24 cellular contexts compared by ENCODE assay signal in genomic region chr1:151799179-151800022, GRCh38. TPM values are rescaled to one million over a fixed set of nuclear protein-coding genes. Genes with fewer than 3 reads are reported as not detected.
DNase-seq lines count a peak whose midpoint lies in the region; ATAC-seq and TF ChIP-seq lines count a peak whose summit lies in the region.
"Had no signal": no experiment of that assay in that cellular context is flagged by ENCODE, and none has a peak within 500 bp of the region (broad histone marks: within the 10 kb centered on the region; RNA-seq: fewer than 3 reads in every experiment).

No MANE protein-coding gene starts in this region.

- no peaks in the 10 kb centered on the region for H3K36me3 ChIP-seq in GM23248 (ENCODE audit: low read depth)
- H3K36me3 ChIP-seq in mucosa of descending colon (ENCODE audit: low read depth): no peaks in the 10 kb centered on the region
- H3K36me3 ChIP-seq: breast epithelium, right atrium auricular region had no signal

- H3K27ac ChIP-seq in GM23248: no peak overlapping the region
- H3K27ac ChIP-seq: breast epithelium, right atrium auricular region had no signal

- H3K4me3 ChIP-seq in GM23248: no peak overlapping the region
- no peak overlapping the region for H3K4me3 ChIP-seq in epithelial cell of esophagus (ENCODE audit: low read length)
- no peak overlapping the region for H3K4me3 ChIP-seq in mucosa of descending colon
- H3K4me3 ChIP-seq: breast epithelium, lung, right atrium auricular region had no signal

- no peak for ATAC-seq in HG03025 (IDR thresholded peaks at IDR 0.05; ENCODE audit: low FRiP score, unreplicated experiment)
- no peak for ATAC-seq in mucosa of descending colon
- ATAC-seq: Right ventricle myocardium inferior had no signal

- H2AFZ ChIP-seq in GM23248: no peak overlapping the region

- in situ Hi-C loops in GM23248 (cut with MboI): no loop called here

- no peaks in the 10 kb centered on the region for H3K9me3 ChIP-seq in GM23248 (ENCODE audit: low read depth)
- no peaks in the 10 kb centered on the region for H3K9me3 ChIP-seq in mucosa of descending colon
- H3K9me3 ChIP-seq: breast epithelium, right atrium auricular region had no signal

- no peaks in the 10 kb centered on the region for H3K79me2 ChIP-seq in GM23248 (ENCODE audit: insufficient read depth)

- peaks cover 45% of the 10 kb centered on the region for H3K27me3 ChIP-seq in GM23248 (replicated peaks; ENCODE audit: insufficient read depth)
- H3K27me3 ChIP-seq: breast epithelium, right atrium auricular region had no signal

- H3K4me2 ChIP-seq in GM23248 (ENCODE audit: unreplicated experiment): no peak overlapping the region

- no peaks in the 10 kb centered on the region for H3K9me2 ChIP-seq in GM23248 (ENCODE audit: insufficient read depth)

- H3K9ac ChIP-seq in GM23248: no peak overlapping the region

- H3F3A ChIP-seq in GM23248 (ENCODE audit: insufficient read depth): no peaks in the 10 kb centered on the region

- intact Hi-C loops in mucosa of descending colon (cut with DNase I, micrococcal nuclease): no loop called here

- H3K4me1 ChIP-seq in GM23248 (ENCODE audit: insufficient read depth) (no peaks in the 10 kb centered on the region), mucosa of descending colon (ENCODE audit: low read depth) (no peaks in the 10 kb centered on the region)
- H3K4me1 ChIP-seq: breast epithelium, right atrium auricular region had no signal

- 32 to 38% methylated on average over 9 of the region's 9 CpGs for WGBS in GM23248 (ENCODE audit: low coverage in 1 of 2, low lambda C conversion rate in 2 of 2, missing lambda C conversion rate in 2 of 2), 2 experiments

- no peaks in the 10 kb centered on the region for H4K20me1 ChIP-seq in GM23248 (ENCODE audit: insufficient read depth)

- TF ChIP-seq CTCF in epithelial cell of esophagus (IDR thresholded peaks at IDR 0.05; ENCODE audit: insufficient read depth, low read depth, low read length, missing control alignments) (no peak), mucosa of descending colon (IDR thresholded peaks at IDR 0.05) (no peak)

- DNase-seq in GM23248 (peak; percentile 21), RPMI7951 (ENCODE audit: low read depth) (peak; percentile 19), epithelial cell of esophagus (ENCODE audit: low read depth) (peak; percentile 11), putamen (ENCODE audit: low spot score) (peak; percentile 51), mesenteric fat pad (ENCODE audit: low spot score) (no peak), RKO (ENCODE audit: low spot score) (no peak), mucosa of descending colon (no peak)
- DNase-seq: activated CD4-positive, alpha-beta T cell treated with anti-CD3 and anti-CD28 coated beads, Interleukin-2, amount 10 ng/mL, durations not matched to agents 24 days and 14 days; activated CD8-positive, alpha-beta memory T cell treated with anti-CD3 and anti-CD28 coated beads, Interleukin-2, amount 50 U/mL, for 4 hours; COR-L47; hippocampal formation; kidney; NCI-H524; stimulated activated CD4-positive, alpha-beta T cell treated with anti-CD3 and anti-CD28 coated beads, Interleukin-15, amount 100 ng/mL, for 24 hours; T-helper 1 cell had no signal

RNA-seq across cellular contexts. Expression of gene LINGO4, which starts 5.8 kb away (rescaled TPM):
- not detected in 2 replicates for total RNA-seq in GM23248 (2014; rRNA removed; shearing (Covaris generic))
- polyA plus RNA-seq in GM23248 (2016; fragmentation: Nextera tagmentation; extraction: Ambion mirVana): not detected in 2 replicates
- not detected in 2 replicates for total RNA-seq in RPMI7951 (2014; rRNA removed; shearing (Covaris generic))
- not detected for total RNA-seq in mesenteric fat pad
- total RNA-seq in mucosa of descending colon: under 1 TPM; 0.23 to 0.54 (median 0.24) TPM
- total RNA-seq: activated CD4-positive, alpha-beta T cell treated with anti-CD3 and anti-CD28 coated beads, Interleukin-2, amount 10 ng/mL, durations not matched to agents 24 days and 14 days; Daoy; fibroblast of villous mesenchyme; subcutaneous adipose tissue had no signal

RNA-seq across cellular contexts. Expression of gene TDRKH, which starts 9.1 kb away (rescaled TPM):
- 0.38 and 3.6 TPM in 2 replicates for total RNA-seq in GM23248 (2014; rRNA removed; shearing (Covaris generic))
- 1.9 and 2.2 TPM in 2 replicates for polyA plus RNA-seq in GM23248 (2016; fragmentation: Nextera tagmentation; extraction: Ambion mirVana)
- total RNA-seq in RPMI7951 (2014; rRNA removed; shearing (Covaris generic)): 4.6 and 5.5 TPM in 2 replicates
- total RNA-seq in mesenteric fat pad (4.9 TPM), mucosa of descending colon (10 to 100 TPM in 1 of 3 donors, 1 to 10 TPM in 2; 5.8 to 11.4 (median 7.4) TPM)

RNA-seq across cellular contexts. Expression of gene RORC, which starts 32.2 kb away (rescaled TPM):
- total RNA-seq in GM23248 (2014; rRNA removed; shearing (Covaris generic)): not detected in 2 replicates
- polyA plus RNA-seq in GM23248 (2016; fragmentation: Nextera tagmentation; extraction: Ambion mirVana): not detected in 2 replicates
- total RNA-seq in RPMI7951 (2014; rRNA removed; shearing (Covaris generic)): not detected in 2 replicates
- 0.10 TPM for total RNA-seq in mesenteric fat pad
- total RNA-seq in mucosa of descending colon: 10 to 100 TPM in 2 of 3 donors, 1 to 10 TPM in 1; 9.5 to 29.5 (median 17.7) TPM
- total RNA-seq: Daoy, fibroblast of villous mesenchyme had no signal

RNA-seq across cellular contexts. Expression of gene MRPL9, which starts 36.1 kb away (rescaled TPM):
- total RNA-seq in GM23248 (2014; rRNA removed; shearing (Covaris generic)): 62.1 and 70.2 TPM in 2 replicates
- polyA plus RNA-seq in GM23248 (2016; fragmentation: Nextera tagmentation; extraction: Ambion mirVana): 71.7 and 74.9 TPM in 2 replicates
- 101 and 156 TPM in 2 replicates for total RNA-seq in RPMI7951 (2014; rRNA removed; shearing (Covaris generic))
- total RNA-seq in mesenteric fat pad (42.5 TPM), mucosa of descending colon (10 to 100 TPM; 46.5 to 51.2 (median 50.9) TPM)

RNA-seq across cellular contexts. Expression of gene C2CD4D, which starts 40.2 kb away (rescaled TPM):
- total RNA-seq in GM23248 (2014; rRNA removed; shearing (Covaris generic)): 0.13 TPM in 1 of 2 replicates, not detected in the other
- polyA plus RNA-seq in GM23248 (2016; fragmentation: Nextera tagmentation; extraction: Ambion mirVana): 0.14 and 0.16 TPM in 2 replicates
- not detected in 2 replicates for total RNA-seq in RPMI7951 (2014; rRNA removed; shearing (Covaris generic))
- total RNA-seq in mesenteric fat pad: not detected
- total RNA-seq in mucosa of descending colon: 1 to 10 TPM in 1 of 3 donors, under 1 TPM in 2; 0.51 to 1.0 (median 0.61) TPM
- total RNA-seq: Daoy, fibroblast of villous mesenchyme, right atrium auricular region, Right ventricle myocardium inferior, urinary bladder had no signal

Comparison
In these comparisons a context has a peak if more than half of its experiments do, and no peak if none do; other contexts are left out.
1. DNase-seq: peak in GM23248 (single experiment), RPMI7951 (single experiment), epithelial cell of esophagus (single experiment) and putamen (single experiment); none in mesenteric fat pad (single experiment), RKO (single experiment) and mucosa of descending colon (0 of 3).